12 cellular contexts compared by ENCODE assay signal in genomic region chr11:73344191-73344607, GRCh38. TPM values are rescaled to one million over a fixed set of nuclear protein-coding genes. Genes with fewer than 3 reads are reported as not detected.
DNase-seq lines count a peak whose midpoint lies in the region; ATAC-seq and TF ChIP-seq lines count a peak whose summit lies in the region.
"Had no signal": no experiment of that assay in that cellular context is flagged by ENCODE, and none has a peak within 500 bp of the region (broad histone marks: within the 10 kb centered on the region; RNA-seq: fewer than 3 reads in every experiment).

No MANE protein-coding gene starts in this region.

- H3K4me1 ChIP-seq in ascending aorta, result peaks cover 24 to 47% of the 10 kb centered on the region in 2 donors
- no peaks in the 10 kb centered on the region for H3K4me1 ChIP-seq in right cardiac atrium (ENCODE audit: control insufficient read depth, insufficient read depth, low read length)
- H3K4me1 ChIP-seq in psoas muscle, result peaks cover 17% of the 10 kb centered on the region

- peak overlapping the region; percentile 74 to 81 for H3K27ac ChIP-seq in ascending aorta
- no peak overlapping the region for H3K27ac ChIP-seq in right cardiac atrium (ENCODE audit: low read length)
- H3K27ac ChIP-seq in psoas muscle, result peak overlapping the region; percentile 41
- H3K27ac ChIP-seq: body of pancreas had no signal

- 52% methylated on average over 20 of the region's 20 CpGs for WGBS in right cardiac atrium
- WGBS in psoas muscle, 3 donors, result 71 to 74% (median 72%) methylated on average over 18 to 20 of the region's 20 CpGs

- H3K4me3 ChIP-seq in ascending aorta, result peak overlapping the region; percentile 18 to 65
- no peak overlapping the region for H3K4me3 ChIP-seq in right cardiac atrium (ENCODE audit: low read length)
- no peak overlapping the region for H3K4me3 ChIP-seq in psoas muscle
- H3K4me3 ChIP-seq: body of pancreas, GM12878 had no signal

- peak in 8 of 14 donors; percentile 17 to 68 (median 44) for DNase-seq in C1 segment of cervical spinal cord (lab: John Stamatoyannopoulos, UW)
- no peak for DNase-seq in ascending aorta (ENCODE audit: low spot score in 2 of 2)
- peak; percentile 57 to 87 (median 79) for DNase-seq in right cardiac atrium
- no peak for DNase-seq in psoas muscle
- no peak for DNase-seq in foreskin melanocyte
- DNase-seq in RPMI8226, result no peak
- DNase-seq: activated T-cell treated with anti-CD3 and anti-CD28 coated beads, Interleukin-2, amount 50 U/mL, for 24 hours; H7 had no signal

- H3K9me3 ChIP-seq in ascending aorta (no peaks in the 10 kb centered on the region), right cardiac atrium (ENCODE audit: control insufficient read depth, low read length) (no peaks in the 10 kb centered on the region), psoas muscle (no peaks in the 10 kb centered on the region)
- H3K9me3 ChIP-seq: body of pancreas had no signal

- no peaks in the 10 kb centered on the region for H3K27me3 ChIP-seq in ascending aorta
- H3K27me3 ChIP-seq in right cardiac atrium (ENCODE audit: control insufficient read depth, insufficient read depth), result no peaks in the 10 kb centered on the region
- no peaks in the 10 kb centered on the region for H3K27me3 ChIP-seq in psoas muscle (ENCODE audit: insufficient read depth in 3 of 3, low read length in 2 of 3)
- H3K27me3 ChIP-seq: body of pancreas had no signal

- ATAC-seq in right cardiac atrium (peak; percentile 32 to 53), psoas muscle (peak; percentile 14 to 50 (median 38)), GM18873 (IDR thresholded peaks at IDR 0.05; ENCODE audit: low FRiP score, unreplicated experiment) (no peak), GM21737 (IDR thresholded peaks at IDR 0.05; ENCODE audit: unreplicated experiment) (no peak)
- ATAC-seq: body of pancreas, GM12878 had no signal

- peaks cover 15 to 24% of the 10 kb centered on the region in 2 donors for H3K36me3 ChIP-seq in ascending aorta
- peaks cover 0 to 8% of the 10 kb centered on the region in 2 donors for H3K36me3 ChIP-seq in psoas muscle (ENCODE audit: insufficient read depth in 1 of 2, low read depth in 1 of 2)

- TF ChIP-seq CTCF in ascending aorta (IDR thresholded peaks at IDR 0.05), result no peak
- TF ChIP-seq CTCF in psoas muscle (IDR thresholded peaks at IDR 0.05), result no peak

- intact Hi-C loops in ascending aorta (cut with DNase I) (no loop called here), right cardiac atrium (cut with DNase I) (no loop called here), psoas muscle (cut with DNase I) (no loop called here)

RNA-seq across cellular contexts. Expression of gene RELT, which starts 32.0 kb away (rescaled TPM):
- 25.7 TPM for total RNA-seq in ascending aorta
- 10 to 100 TPM in 1 of 4 donors, 1 to 10 TPM in 3; 3.9 to 11.2 (median 7.0) TPM for total RNA-seq in right cardiac atrium
- polyA plus RNA-seq in right cardiac atrium, result 4.1 TPM
- 10 to 100 TPM in 3 of 4 donors, 1 to 10 TPM in 1; 9.0 to 33.0 (median 17.2) TPM for total RNA-seq in psoas muscle
- polyA plus RNA-seq in psoas muscle, result 10 to 100 TPM in 2 of 3 donors, 1 to 10 TPM in 1; 4.9 to 15.8 (median 15.5) TPM

RNA-seq across cellular contexts. Expression of gene ARHGEF17, which starts 36.1 kb away (rescaled TPM):
- total RNA-seq in ascending aorta (193 TPM), right cardiac atrium (10 to 100 TPM; 47.6 to 53.8 (median 49.3) TPM), psoas muscle (10 to 100 TPM; 10.8 to 38.4 (median 15.5) TPM)
- polyA plus RNA-seq in right cardiac atrium (34.0 TPM), psoas muscle (1 to 10 TPM; 5.7 to 7.9 (median 6.9) TPM)

Comparison
In these comparisons a context has a peak if more than half of its experiments do, and no peak if none do; other contexts are left out.
1. DNase-seq: peak in C1 segment of cervical spinal cord (8 of 14) and right cardiac atrium (3 of 3); none in ascending aorta (0 of 2), psoas muscle (0 of 2), foreskin melanocyte (single experiment) and RPMI8226 (single experiment).
2. H3K4me3 ChIP-seq: peak in ascending aorta (2 of 2); none in right cardiac atrium (single experiment) and psoas muscle (single experiment).
3. ATAC-seq: peak in right cardiac atrium (2 of 2) and psoas muscle (4 of 4); none in GM18873 (single experiment) and GM21737 (single experiment).